Comparison of ENCODE assay signal across 3 cellular contexts in genomic region chr22:34489861-34490260, GRCh38.
"Had no signal": no experiment of that assay in that cellular context is flagged by ENCODE, and none has a peak within 500 bp of the region (broad histone marks: within the 10 kb centered on the region; RNA-seq: fewer than 3 reads in every experiment).

No MANE protein-coding gene starts in this region.

- DNase-seq: GDM1, GF-D8 had no signal

- H3K4me3 ChIP-seq: GM12878 had no signal
